Comparison of ENCODE assay signal across 1 cellular context in genomic region chr22:19826619-19826950, GRCh38.
TF ChIP-seq lines count a peak whose summit lies in the region.

No MANE protein-coding gene starts in this region.

TF ChIP-seq in K562, 482 proteins besides CTCF, POLR2A, EP300 and RAD21 (continued from another document):
- TF ChIP-seq THAP12 (CRISPR knock-in tag; IDR thresholded peaks at IDR 0.05) (peak; percentile 33; the same call in 1 of the 2 replicates), CHD1 (IDR thresholded peaks at IDR 0.05; ENCODE audit: low read length) (no peak), ZBTB26 (CRISPR knock-in tag; IDR thresholded peaks at IDR 0.05) (no peak), CUX1 (CRISPR knock-in tag; IDR thresholded peaks at IDR 0.05) (no peak), CEBPG (CRISPR knock-in tag; IDR thresholded peaks at IDR 0.05) (no peak), CEBPG (tag; conservative IDR thresholded peaks at IDR 0.05 in 1 of 2, IDR thresholded peaks at IDR 0.05 in 1 of 2) (no peak), JUN (IDR thresholded peaks at IDR 0.05; ENCODE audit: borderline replicate concordance, low read depth, low read length) (0 out of 2 replicates have a peak, but pooled peaks have one; percentile 2), JUN (CRISPR knock-in tag; IDR thresholded peaks at IDR 0.05; ENCODE audit: borderline replicate concordance) (no peak), NKRF (IDR thresholded peaks at IDR 0.05; ENCODE audit: borderline replicate concordance) (0 out of 2 replicates have a peak, but pooled peaks have one; percentile 11), PHF8 (IDR thresholded peaks at IDR 0.05; ENCODE audit: borderline replicate concordance, low read length) (0 out of 2 replicates have a peak, but pooled peaks have one; percentile 5), HSF4 (CRISPR knock-in tag; IDR thresholded peaks at IDR 0.05; ENCODE audit: borderline replicate concordance) (peak; percentile 59; the same call in 1 of the 2 replicates), ZNF589 (CRISPR knock-in tag; IDR thresholded peaks at IDR 0.05; ENCODE audit: low read depth) (no peak), ZNF717 (CRISPR knock-in tag; IDR thresholded peaks at IDR 0.05) (no peak)
TF ChIP-seq in K562: peak in this region for 7.
